18 cellular contexts compared by ENCODE assay signal in the genomic region with DNA sequence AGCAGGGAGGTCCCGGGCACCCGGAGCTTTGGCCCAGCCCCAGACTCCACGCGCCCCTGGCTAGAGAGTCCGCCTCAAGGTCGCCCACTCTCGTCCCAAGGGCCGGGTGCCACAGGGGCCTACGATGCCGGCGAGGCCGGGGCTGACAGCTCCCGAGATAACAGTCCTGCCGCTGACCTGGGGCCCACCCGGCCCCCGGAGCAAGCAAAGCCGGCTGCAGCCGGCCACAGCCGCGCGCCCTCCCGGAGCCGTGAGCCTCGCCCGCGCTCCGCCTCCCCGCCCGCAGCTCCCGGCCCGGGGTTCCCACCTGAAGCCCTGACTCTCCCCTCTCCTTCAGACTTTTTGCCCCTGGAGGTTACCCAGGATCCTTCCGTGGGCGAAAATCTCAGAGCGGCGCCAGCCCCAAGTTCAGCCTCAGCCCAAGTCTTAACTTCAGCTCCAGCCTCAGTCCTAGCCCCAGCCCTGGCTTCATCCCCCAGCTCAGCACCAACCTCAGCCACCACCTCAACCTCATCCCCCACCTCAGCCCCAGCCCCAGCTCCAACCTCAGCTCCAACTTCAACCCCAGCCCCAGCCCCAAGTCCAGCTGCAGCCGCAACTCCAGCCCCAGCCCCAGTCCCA. TPM values are rescaled to one million over a fixed set of nuclear protein-coding genes. Genes with fewer than 3 reads are reported as not detected.
DNase-seq lines count a peak whose midpoint lies in the region; ATAC-seq and TF ChIP-seq lines count a peak whose summit lies in the region.
"Had no signal": no experiment of that assay in that cellular context is flagged by ENCODE, and none has a peak within 500 bp of the region (broad histone marks: within the 10 kb centered on the region; RNA-seq: fewer than 3 reads in every experiment).

No MANE protein-coding gene starts in this region.

- H3K27me3 Mint-ChIP-seq in T-helper 1 cell treated with Interleukin-12 subunit alpha and Interleukin-12 subunit beta and Interleukin-4 antibody, amounts not matched to agents 30 μg/mL and 1 μg/mL, for 36 hours (ENCODE audit: low read depth) = no peaks in the 10 kb centered on the region
- no peaks in the 10 kb centered on the region for H3K27me3 Mint-ChIP-seq in central memory CD8-positive, alpha-beta T cell
- H3K27me3 Mint-ChIP-seq in natural killer cell (ENCODE audit: low read depth in 2 of 2) = no peaks in the 10 kb centered on the region

- DNase-seq in T-helper 1 cell (no peak), GM10266 (ENCODE audit: extremely low spot score) (peak; percentile 37), natural killer cell (no peak), DMS153 (lab: John Stamatoyannopoulos, UW) (no peak), NCI-H510A (lab: John Stamatoyannopoulos, UW) (no peak), NCI-H1417 treated with DMSO at 0.1 percent for 48 hours (lab: John Stamatoyannopoulos, UW) (no peak)
- no peak for DNase-seq in central memory CD8-positive, alpha-beta T cell (ENCODE audit: low spot score in 2 of 2)
- DNase-seq: 8988T; amygdala; colonic mucosa; hypothalamus; NCI-H2029 treated with DMSO at 0.1 percent for 48 hours; sigmoid colon; stimulated activated naive CD4-positive, alpha-beta T cell treated with Interleukin-2 at 50 U/mL for 16 hours had no signal

- peaks cover 11% of the 10 kb centered on the region for H3K36me3 Mint-ChIP-seq in T-helper 1 cell treated with Interleukin-12 subunit alpha and Interleukin-12 subunit beta and Interleukin-4 antibody, amounts not matched to agents 30 μg/mL and 1 μg/mL, for 36 hours (ENCODE audit: low read depth)
- H3K36me3 Mint-ChIP-seq in central memory CD8-positive, alpha-beta T cell (ENCODE audit: insufficient read depth) = peaks cover 7% of the 10 kb centered on the region
- H3K36me3 Mint-ChIP-seq in natural killer cell = no peaks in the 10 kb centered on the region

- H3K4me1 Mint-ChIP-seq in T-helper 1 cell treated with Interleukin-12 subunit alpha and Interleukin-12 subunit beta and Interleukin-4 antibody, amounts not matched to agents 30 μg/mL and 1 μg/mL, for 36 hours (ENCODE audit: low read depth) = peaks cover 39% of the 10 kb centered on the region
- peaks cover 38% of the 10 kb centered on the region for H3K4me1 Mint-ChIP-seq in central memory CD8-positive, alpha-beta T cell
- H3K4me1 Mint-ChIP-seq in natural killer cell = peaks cover 9 to 47% of the 10 kb centered on the region in 2 donors

- no peak for TF ChIP-seq CTCF in GM10266 (IDR thresholded peaks at IDR 0.05; ENCODE audit: control insufficient read depth, insufficient read depth, low read depth, missing control alignments)
- no peak for TF ChIP-seq CTCF in natural killer cell (IDR thresholded peaks at IDR 0.05)

- intact Hi-C loops in natural killer cell (cut with micrococcal nuclease) = no loop called here

- no peaks in the 10 kb centered on the region for H3K9me3 Mint-ChIP-seq in T-helper 1 cell treated with Interleukin-12 subunit alpha and Interleukin-12 subunit beta and Interleukin-4 antibody, amounts not matched to agents 30 μg/mL and 1 μg/mL, for 36 hours
- H3K9me3 Mint-ChIP-seq in central memory CD8-positive, alpha-beta T cell = no peaks in the 10 kb centered on the region
- H3K9me3 Mint-ChIP-seq in natural killer cell = no peaks in the 10 kb centered on the region

- H3K4me3 Mint-ChIP-seq in T-helper 1 cell treated with Interleukin-12 subunit alpha and Interleukin-12 subunit beta and Interleukin-4 antibody, amounts not matched to agents 30 μg/mL and 1 μg/mL, for 36 hours = peak overlapping the region; percentile 65
- peak overlapping the region; percentile 57 for H3K4me3 Mint-ChIP-seq in central memory CD8-positive, alpha-beta T cell
- H3K4me3 Mint-ChIP-seq in natural killer cell = peak overlapping the region; percentile 52

- no peak for ATAC-seq in central memory CD8-positive, alpha-beta T cell (replicated peaks; ENCODE audit: extremely low read depth, poor library complexity, severe bottlenecking)
- no peak for ATAC-seq in natural killer cell
- ATAC-seq: esophagus mucosa had no signal

- H3K27ac Mint-ChIP-seq in T-helper 1 cell treated with Interleukin-12 subunit alpha and Interleukin-12 subunit beta and Interleukin-4 antibody, amounts not matched to agents 30 μg/mL and 1 μg/mL, for 36 hours = peak overlapping the region; percentile 84
- peak overlapping the region; percentile 87 for H3K27ac Mint-ChIP-seq in central memory CD8-positive, alpha-beta T cell (ENCODE audit: low read depth)
- peak overlapping the region in 1 of 2 donors; percentile 78 for H3K27ac Mint-ChIP-seq in natural killer cell

RNA-seq across cellular contexts. Expression of a gene that starts 1.6 kb away (rescaled TPM):
- total RNA-seq in natural killer cell = 1 to 10 TPM; 2.4 to 6.9 (median 5.3) TPM
- total RNA-seq: sigmoid colon had no signal

RNA-seq across cellular contexts. Expression of a gene that starts 15.4 kb away (rescaled TPM):
- total RNA-seq in natural killer cell = not detected
- total RNA-seq: colonic mucosa, esophagus mucosa, lower leg skin, M059J, sigmoid colon had no signal

RNA-seq across cellular contexts. Expression of a gene that starts 17.5 kb away (rescaled TPM):
- total RNA-seq in natural killer cell = 10 to 100 TPM; 17.7 to 44.6 (median 32.4) TPM

RNA-seq across cellular contexts. Expression of a gene that starts 21.9 kb away (rescaled TPM):
- 10 to 100 TPM in 1 of 3 donors, 1 to 10 TPM in 2; 2.8 to 13.5 (median 8.4) TPM for total RNA-seq in natural killer cell

RNA-seq across cellular contexts. Expression of a gene that starts 30.9 kb away (rescaled TPM):
- 10 to 100 TPM; 53.1 to 75.7 (median 55.5) TPM for total RNA-seq in natural killer cell
